2 cellular contexts compared by ENCODE assay signal in the genomic region with DNA sequence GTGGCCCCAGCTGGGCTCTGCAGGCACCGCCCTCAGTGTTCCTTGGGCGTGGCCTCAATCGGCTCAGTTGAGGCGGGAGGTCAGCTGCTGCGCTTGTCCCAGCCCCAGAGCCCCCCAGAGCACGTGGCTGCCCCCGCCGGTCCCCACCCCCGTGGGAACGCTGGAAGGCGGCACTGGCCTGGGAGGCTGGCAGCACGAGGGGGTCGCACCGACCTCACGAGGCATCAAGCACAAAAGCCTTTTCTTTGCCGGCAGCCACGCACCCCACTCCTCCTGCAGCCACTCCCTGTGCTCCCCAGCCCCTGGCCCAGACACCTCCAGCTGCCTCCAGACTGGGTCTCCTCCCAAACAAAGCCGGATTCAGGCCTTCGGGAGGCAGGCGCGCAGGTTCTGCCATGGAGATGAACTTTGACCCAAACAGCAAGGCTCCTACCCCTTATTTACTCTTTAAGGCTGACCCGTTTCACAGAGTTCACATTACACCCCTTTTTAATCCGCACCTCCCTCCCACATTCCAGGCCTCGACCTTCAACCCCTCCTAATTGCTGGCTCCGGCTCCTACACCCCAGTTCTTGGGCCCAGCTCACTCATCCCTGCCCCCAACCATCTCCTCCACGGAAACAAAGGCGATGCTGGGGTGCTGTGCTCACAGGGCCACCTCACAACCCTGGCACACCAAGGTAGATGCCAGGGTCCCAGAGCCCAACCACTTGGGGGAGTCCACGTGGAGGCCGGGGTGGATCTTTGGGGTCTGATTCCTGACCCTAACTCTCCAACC.
TF ChIP-seq lines count a peak whose summit lies in the region.

No MANE protein-coding gene starts in this region.

TF ChIP-seq in IMR-90, 13 proteins besides CTCF, POLR2A, EP300 and RAD21:
- no peak for TF ChIP-seq CEBPB (IDR thresholded peaks at IDR 0.05; ENCODE audit: low read depth, low read length)
- TF ChIP-seq CHD1 (IDR thresholded peaks at IDR 0.05; ENCODE audit: low read depth, low read length) = no peak
- TF ChIP-seq FOS (IDR thresholded peaks at IDR 0.05; ENCODE audit: low read depth, low read length) = no peak
- TF ChIP-seq RFX5 (IDR thresholded peaks at IDR 0.05; ENCODE audit: low read depth, low read length) = no peak
- no peak for TF ChIP-seq MAZ (IDR thresholded peaks at IDR 0.05; ENCODE audit: borderline replicate concordance, low read depth, low read length)

TF ChIP-seq in H1, 55 proteins besides CTCF, POLR2A, EP300 and RAD21:
- TF ChIP-seq SP1 (IDR thresholded peaks at IDR 0.05; ENCODE audit: low read depth, low read length) (no peak), TEAD4 (IDR thresholded peaks at IDR 0.05; ENCODE audit: low read depth, low read length) (peak; percentile 48; the same call in 1 of the 2 replicates)
